Comparison of ENCODE assay signal across 24 cellular contexts in the genomic region with DNA sequence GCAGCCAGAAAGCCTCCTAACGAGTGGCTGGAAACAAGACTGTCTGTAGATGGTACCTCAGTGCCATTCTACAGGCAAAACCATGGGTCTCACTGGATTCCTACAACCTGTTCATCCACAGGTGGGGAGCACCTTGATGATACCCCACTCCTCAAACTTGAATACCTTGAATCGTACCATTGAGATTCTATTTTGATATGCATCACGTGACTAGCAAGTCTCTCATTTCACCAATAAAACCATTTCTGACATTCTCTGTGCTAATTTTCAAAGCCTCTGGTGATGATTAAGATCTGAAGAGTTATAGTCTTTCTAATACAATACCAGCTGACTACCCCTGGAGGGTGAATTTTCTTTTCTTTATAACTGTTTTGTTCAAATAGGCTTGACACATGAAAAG.
DNase-seq lines count a peak whose midpoint lies in the region; ATAC-seq, FAIRE-seq and TF ChIP-seq lines count a peak whose summit lies in the region.
"Had no signal": no experiment of that assay in that cellular context is flagged by ENCODE, and none has a peak within 500 bp of the region (broad histone marks: within the 10 kb centered on the region; RNA-seq: fewer than 3 reads in every experiment).

No MANE protein-coding gene starts in this region.

- in situ Hi-C loops in HepG2 (cut with HindIII; ENCODE audit: extremely low pct_ligation_motif_present, low pct_unique_long_range_greater_than_20kb), result no loop called here
- in situ Hi-C loops in GM12878 (cut with MboI), result no loop called here

- no peak overlapping the region for H2BK15ac ChIP-seq in H9 (ENCODE audit: low read depth, low read length)

- no peak overlapping the region for H2AFZ ChIP-seq in HepG2 (ENCODE audit: low read length)
- no peak overlapping the region for H2AFZ ChIP-seq in H9 (ENCODE audit: low read length)
- no peak overlapping the region for H2AFZ ChIP-seq in GM12878 (ENCODE audit: control insufficient read depth, low read depth, low read length)

- H2BK120ac ChIP-seq in H9 (ENCODE audit: low read depth, low read length, poor library complexity, severe bottlenecking), result no peak overlapping the region

- FAIRE-seq in HepG2 (lab: Jason Lieb, UNC) (no peak), GM12878 (lab: Jason Lieb, UNC) (no peak), urothelium cell line (lab: Jason Lieb, UNC) (peak; percentile 17)
- FAIRE-seq: G401.6, GM12892, GM18507 had no signal

- POLR2A ChIA-PET in HepG2 (lab: Yijun Ruan, JAX), result no interaction called here
- POLR2A ChIA-PET in GM12878 (lab: Charles Lee), result no interaction called here

- H2AK5ac ChIP-seq in H9 (ENCODE audit: insufficient read length, low read length), result no peak overlapping the region

- H3K4me3 Mint-ChIP-seq in H9, result no peak overlapping the region
- H3K4me3 Mint-ChIP-seq: CD14-positive monocyte; CD4-positive, alpha-beta memory T cell; CD8-positive, alpha-beta memory T cell had no signal

- no peak overlapping the region for H2BK20ac ChIP-seq in H9 (ENCODE audit: low read depth, low read length, poor library complexity, severe bottlenecking)

- H3K27me3 Mint-ChIP-seq in H9 (ENCODE audit: low read depth), result no peaks in the 10 kb centered on the region
- H3K27me3 Mint-ChIP-seq: CD4-positive, alpha-beta memory T cell; CD4-positive, CD25-positive, alpha-beta regulatory T cell had no signal

- TF ChIP-seq POLR2A in HepG2 (IDR thresholded peaks at IDR 0.05; ENCODE audit: insufficient read depth in 1 of 2, low read depth in 2 of 2, low read length in 2 of 2), result no peak
- TF ChIP-seq POLR2A in right lobe of liver (IDR thresholded peaks at IDR 0.05), result no peak
- TF ChIP-seq POLR2A in GM12878 (IDR thresholded peaks at IDR 0.05; ENCODE audit: low read depth, low read length), result no peak
- no peak for TF ChIP-seq POLR2A in Peyer's patch (IDR thresholded peaks at IDR 0.05)

- H3K9me3 ChIP-seq in HepG2 (ENCODE audit: low read length) (no peaks in the 10 kb centered on the region), right lobe of liver (no peaks in the 10 kb centered on the region), H9 (ENCODE audit: control insufficient read depth, low read depth, low read length) (no peaks in the 10 kb centered on the region), GM12878 (replicated peaks; ENCODE audit: control insufficient read depth, insufficient read depth, low read length) (no peaks in the 10 kb centered on the region; the same call in 2 of the 3 replicates), Peyer's patch (no peaks in the 10 kb centered on the region)
- H3K9me3 ChIP-seq: BE2C, BLaER1 had no signal

- H3K4me1 Mint-ChIP-seq in H9, result peaks cover 2 to 4% of the 10 kb centered on the region in 2 experiments
- H3K4me1 Mint-ChIP-seq: CD14-positive monocyte; CD4-positive, alpha-beta memory T cell; CD4-positive, CD25-positive, alpha-beta regulatory T cell; CD8-positive, alpha-beta memory T cell had no signal

- no peak overlapping the region for H2BK5ac ChIP-seq in H9 (ENCODE audit: insufficient read length, low read length)

- H2BK12ac ChIP-seq in H9 (ENCODE audit: insufficient read length, low read depth, low read length), result peak overlapping the region; percentile 22

- H4K5ac ChIP-seq in H9 (ENCODE audit: insufficient read length, low read depth, low read length), result no peak overlapping the region

- no peak for DNase-seq in HepG2 (ENCODE audit: low spot score)
- DNase-seq in right lobe of liver, result no peak
- DNase-seq in H9, result no peak
- no peak for DNase-seq in GM12878 (ENCODE audit: low read depth, low spot score)
- DNase-seq in urothelium cell line (ENCODE audit: low spot score), result no peak
- DNase-seq in NCI-H128 (lab: John Stamatoyannopoulos, UW; ENCODE audit: unreplicated experiment), result no peak
- DNase-seq in Peyer's patch, result no peak
- DNase-seq: ACHN; BE2C; C1 segment of cervical spinal cord; CD4-positive, alpha-beta memory T cell; CD4-positive, CD25-positive, alpha-beta regulatory T cell; CD8-positive, alpha-beta memory T cell; COR-L47; DMS 273 treated with DMSO at 0.1 percent for 48 hours; DMS79 treated with DMSO at 0.1 percent for 48 hours; GF-D8 had no signal

- H3K27ac ChIP-seq in HepG2 (ENCODE audit: extremely low read length, insufficient read depth, low read length) (no peak overlapping the region), right lobe of liver (no peak overlapping the region), H9 (ENCODE audit: insufficient read length, low read depth, low read length) (no peak overlapping the region), GM12878 (ENCODE audit: control insufficient read depth, insufficient read depth) (no peak overlapping the region), Peyer's patch (no peak overlapping the region)
- H3K27ac ChIP-seq: 22Rv1, BLaER1 had no signal

- no peaks in the 10 kb centered on the region for H3K23me2 ChIP-seq in H9 (ENCODE audit: insufficient read length, low read depth, low read length, poor library complexity, severe bottlenecking)

- H3K4me2 ChIP-seq in HepG2 (ENCODE audit: low read depth, low read length) (no peak overlapping the region), H9 (ENCODE audit: insufficient read depth, insufficient read length, low read length) (no peak overlapping the region), GM12878 (ENCODE audit: control insufficient read depth, insufficient read depth) (no peak overlapping the region)
- H3K4me2 ChIP-seq: BLaER1 had no signal

- RAD21 ChIA-PET in GM12878 (lab: Charles Lee; ENCODE audit: unreplicated experiment), result no interaction called here

- H3K4me1 ChIP-seq in HepG2 (ENCODE audit: insufficient read depth, low read length) (no peaks in the 10 kb centered on the region), right lobe of liver (no peaks in the 10 kb centered on the region), H9 (ENCODE audit: insufficient read depth, low read length) (no peaks in the 10 kb centered on the region), GM12878 (ENCODE audit: control insufficient read depth, insufficient read depth, low read length) (no peaks in the 10 kb centered on the region), Peyer's patch (no peaks in the 10 kb centered on the region)
- H3K4me1 ChIP-seq: BE2C, BLaER1 had no signal

- ATAC-seq in HepG2 (no peak), right lobe of liver (no peak), GM12878 (no peak), GM19467 (IDR thresholded peaks at IDR 0.05; ENCODE audit: unreplicated experiment) (no peak)

- BruUV-seq in HepG2 (replicated peaks; lab: Mats Ljungman, UMichigan) (no TSS peak), GM12878 (replicated peaks; lab: Mats Ljungman, UMichigan) (no TSS peak)

- no peak for TF ChIP-seq CTCF in HepG2 (CRISPR knock-in tag; IDR thresholded peaks at IDR 0.05)
- TF ChIP-seq CTCF in right lobe of liver (IDR thresholded peaks at IDR 0.05), result no peak
- TF ChIP-seq CTCF in H9 (conservative IDR thresholded peaks at IDR 0.05), result no peak
- no peak for TF ChIP-seq CTCF in GM12878 (IDR thresholded peaks at IDR 0.05 in 2 of 3, conservative IDR thresholded peaks at IDR 0.05 in 1 of 3; ENCODE audit: control insufficient read depth in 2 of 3, extremely low read depth in 1 of 3, insufficient read depth in 1 of 3, low read depth in 3 of 3, low read length in 3 of 3)
- TF ChIP-seq CTCF in Peyer's patch (IDR thresholded peaks at IDR 0.05), result no peak

- H3K4me3 ChIP-seq in HepG2 (replicated peaks in 1 of 3; ENCODE audit: insufficient read depth in 1 of 3, low read depth in 2 of 3, low read length in 3 of 3), result no peak overlapping the region
- H3K4me3 ChIP-seq in right lobe of liver, result no peak overlapping the region
- H3K4me3 ChIP-seq in GM12878, result no peak overlapping the region
- H3K4me3 ChIP-seq in Peyer's patch, result no peak overlapping the region
- H3K4me3 ChIP-seq: BLaER1 had no signal

- H3K79me1 ChIP-seq in H9 (ENCODE audit: insufficient read depth, low read depth, low read length, poor library complexity, severe bottlenecking), result no peaks in the 10 kb centered on the region

- H3K18ac ChIP-seq in H9 (ENCODE audit: insufficient read length, low read depth, low read length), result no peak overlapping the region

- no peak overlapping the region for H3K4ac ChIP-seq in H9 (ENCODE audit: low read depth, low read length)

- peaks cover 8 to 12% of the 10 kb centered on the region in 2 experiments; a peak in 3 of 5 replicates for H3K9me3 Mint-ChIP-seq in H9

- no peak overlapping the region for H3K9ac ChIP-seq in HepG2 (ENCODE audit: insufficient read depth, low read depth, low read length)
- no peak overlapping the region for H3K9ac ChIP-seq in H9 (ENCODE audit: extremely low read depth, insufficient read length, low read length)
- no peak overlapping the region for H3K9ac ChIP-seq in GM12878 (ENCODE audit: control insufficient read depth, insufficient read depth, low read length)
- H3K9ac ChIP-seq: BLaER1 had no signal

- no peaks in the 10 kb centered on the region for H3K79me2 ChIP-seq in HepG2 (ENCODE audit: insufficient read depth, low read length)
- no peaks in the 10 kb centered on the region for H3K79me2 ChIP-seq in H9 (ENCODE audit: insufficient read depth, low read length)
- H3K79me2 ChIP-seq in GM12878 (ENCODE audit: control insufficient read depth, insufficient read depth, low read length), result no peaks in the 10 kb centered on the region

- no peak overlapping the region for H3T11ph ChIP-seq in H9 (ENCODE audit: low read length)

- H3K27me3 ChIP-seq in HepG2 (ENCODE audit: control insufficient read depth in 1 of 2, insufficient read depth in 2 of 2, low read length in 2 of 2) (no peaks in the 10 kb centered on the region; a peak in 1 of 5 replicates), right lobe of liver (no peaks in the 10 kb centered on the region), H9 (ENCODE audit: insufficient read depth, low read length) (no peaks in the 10 kb centered on the region), GM12878 (replicated peaks in 1 of 2; ENCODE audit: control insufficient read depth in 2 of 2, insufficient read depth in 2 of 2, low read length in 1 of 2) (no peaks in the 10 kb centered on the region), Peyer's patch (no peaks in the 10 kb centered on the region)
- H3K27me3 ChIP-seq: BE2C, BLaER1 had no signal

- H4K8ac ChIP-seq in H9 (replicated peaks; ENCODE audit: insufficient read length, low read depth, low read length), result no peak overlapping the region

- SMC1A ChIA-PET in GM12878 (lab: Charles Lee; ENCODE audit: uncharacterized antibody, unreplicated experiment), result no interaction called here

- TF ChIP-seq RAD21 in HepG2 (CRISPR knock-in tag; IDR thresholded peaks at IDR 0.05) (no peak), GM12878 (IDR thresholded peaks at IDR 0.05; ENCODE audit: insufficient read depth, low read depth, low read length) (no peak)

- H3K27ac Mint-ChIP-seq in H9, result no peak overlapping the region
- H3K27ac Mint-ChIP-seq: CD4-positive, alpha-beta memory T cell; CD4-positive, CD25-positive, alpha-beta regulatory T cell; CD8-positive, alpha-beta memory T cell had no signal

- TF ChIP-seq EP300 in HepG2 (IDR thresholded peaks at IDR 0.05; ENCODE audit: low read depth in 2 of 2, low read length in 2 of 2), result no peak
- no peak for TF ChIP-seq EP300 in HepG2 (CRISPR knock-in tag; IDR thresholded peaks at IDR 0.05; ENCODE audit: borderline replicate concordance)
- no peak for TF ChIP-seq EP300 in GM12878 (IDR thresholded peaks at IDR 0.05; ENCODE audit: borderline replicate concordance in 1 of 2, control insufficient read depth in 1 of 2, low read depth in 2 of 2, low read length in 2 of 2)

- peaks cover 0 to 11% (median 3%) of the 10 kb centered on the region in 3 experiments; a peak in 4 of 7 replicates for H3K36me3 Mint-ChIP-seq in H9 (ENCODE audit: insufficient read depth in 1 of 3, low read depth in 3 of 3)
- H3K36me3 Mint-ChIP-seq: CD14-positive monocyte; CD4-positive, alpha-beta memory T cell; CD4-positive, CD25-positive, alpha-beta regulatory T cell had no signal

- H3K56ac ChIP-seq in H9 (ENCODE audit: insufficient read length, low read depth, low read length), result no peak overlapping the region

- H4K20me1 ChIP-seq in HepG2 (ENCODE audit: insufficient read depth, low read length) (no peaks in the 10 kb centered on the region), H9 (ENCODE audit: control insufficient read depth, insufficient read depth, insufficient read length) (no peaks in the 10 kb centered on the region), GM12878 (ENCODE audit: control insufficient read depth, insufficient read depth) (no peaks in the 10 kb centered on the region)
- H4K20me1 ChIP-seq: BLaER1 had no signal

- H3K23ac ChIP-seq in H9 (ENCODE audit: insufficient read length, low read depth, low read length), result no peak overlapping the region

- intact Hi-C loops in HepG2 (cut with micrococcal nuclease; ENCODE audit: unreplicated experiment), result no loop called here
- intact Hi-C loops in right lobe of liver (cut with DNase I), result no loop called here
- intact Hi-C loops in GM12878 (cut with micrococcal nuclease; ENCODE audit: unreplicated experiment), result no loop called here

- 0% methylated on average over 3 of the region's 3 CpGs for WGBS in HepG2 (ENCODE audit: low lambda C conversion rate)
- WGBS in right lobe of liver (ENCODE audit: insufficient coverage, low coverage, low lambda C conversion rate, missing lambda C conversion rate), result 85% methylated on average over 3 of the region's 3 CpGs
- WGBS in H9 (ENCODE audit: extremely low coverage, insufficient read length, low lambda C conversion rate), result no CpG with 5 or more reads among the region's 3 CpGs
- 42% methylated on average over 3 of the region's 3 CpGs for WGBS in GM12878 (ENCODE audit: insufficient coverage, insufficient replicate concordance, low lambda C conversion rate, missing lambda C conversion rate)

- H4K91ac ChIP-seq in H9 (ENCODE audit: insufficient read length, low read depth, low read length), result no peak overlapping the region

- CTCF ChIA-PET in HepG2 (lab: Yijun Ruan, JAX; ENCODE audit: low intra/inter-chr PET ratio, low total read pairs) (no interaction called here), GM12878 (lab: Yijun Ruan, JAX) (interaction anchor here (1.3 kb wide), 1 partner anchor 12 kb away, joined by 3 read pairs; no protein-coding TSS in a partner anchor)

- H3K14ac ChIP-seq in H9 (ENCODE audit: insufficient read depth, low read length), result no peak overlapping the region

- H3K36me3 ChIP-seq in HepG2 (replicated peaks in 1 of 2; ENCODE audit: control insufficient read depth in 1 of 2, insufficient read depth in 2 of 2, low read length in 2 of 2), result no peaks in the 10 kb centered on the region
- H3K36me3 ChIP-seq in right lobe of liver, result no peaks in the 10 kb centered on the region
- H3K36me3 ChIP-seq in GM12878 (ENCODE audit: control insufficient read depth in 2 of 2, insufficient read depth in 2 of 2, low read length in 1 of 2), result no peaks in the 10 kb centered on the region
- no peaks in the 10 kb centered on the region for H3K36me3 ChIP-seq in Peyer's patch
- H3K36me3 ChIP-seq: BE2C, BLaER1 had no signal
